In genomic region chr5:150398432-150399157, GRCh38 we compare ENCODE assay signal across 8 cellular contexts. TPM values are rescaled to one million over a fixed set of nuclear protein-coding genes. Genes with fewer than 3 reads are reported as not detected.
DNase-seq lines count a peak whose midpoint lies in the region; ATAC-seq and TF ChIP-seq lines count a peak whose summit lies in the region.

No MANE protein-coding gene starts in this region.

- peaks cover 4% of the 10 kb centered on the region; the same call in 1 of the 2 replicates for H4K20me1 ChIP-seq in DOHH2 (ENCODE audit: control insufficient read depth, insufficient read depth, low read depth, low read length)
- no peaks in the 10 kb centered on the region for H4K20me1 ChIP-seq in mammary epithelial cell (ENCODE audit: insufficient read depth, low read length)

- H3K4me1 ChIP-seq in DOHH2 (ENCODE audit: control insufficient read depth, low read length) (peaks cover 26% of the 10 kb centered on the region), mammary epithelial cell (ENCODE audit: insufficient read depth, low read length) (no peaks in the 10 kb centered on the region)

- dilution Hi-C loops in mammary epithelial cell (cut with HindIII; ENCODE audit: low sequenced_read_pairs), result no loop called here

- WGBS in mammary epithelial cell (ENCODE audit: low coverage, missing lambda C conversion rate), result 78% methylated on average over 14 of the region's 14 CpGs

- H2AFZ ChIP-seq in mammary epithelial cell (ENCODE audit: low read depth, low read length), result no peak overlapping the region

- TF ChIP-seq CTCF in DOHH2 (IDR thresholded peaks at IDR 0.05; ENCODE audit: low read depth, low read length, poor library complexity, severe bottlenecking) (peak; percentile 97), mammary epithelial cell (conservative IDR thresholded peaks at IDR 0.05 in 1 of 2, IDR thresholded peaks at IDR 0.05 in 1 of 2; ENCODE audit: extremely low read depth in 1 of 2, insufficient read depth in 1 of 2, low read depth in 1 of 2, low read length in 2 of 2) (peak; percentile 27 to 29)

- BruUV-seq in mammary epithelial cell (replicated peaks; lab: Mats Ljungman, UMichigan), result no TSS peak

- H3K79me2 ChIP-seq in DOHH2 (ENCODE audit: control insufficient read depth, low read length), result no peaks in the 10 kb centered on the region
- no peaks in the 10 kb centered on the region for H3K79me2 ChIP-seq in mammary epithelial cell (ENCODE audit: insufficient read depth, low read length)

- no peaks in the 10 kb centered on the region for H3K9me2 ChIP-seq in DOHH2 (replicated peaks; ENCODE audit: control insufficient read depth, low read length)

- H3K27me3 ChIP-seq in DOHH2 (ENCODE audit: control insufficient read depth, low read length) (no peaks in the 10 kb centered on the region), mammary epithelial cell (ENCODE audit: insufficient read depth, low read length) (no peaks in the 10 kb centered on the region)

- CTCF ChIA-PET in mammary epithelial cell (lab: Charles Lee; ENCODE audit: low non-redundant PET), result interaction anchor here (0.5 kb wide), 1 partner anchor 503 kb away, joined by 5 read pairs; no protein-coding TSS in a partner anchor

- no peak for DNase-seq in mammary epithelial cell
- DNase-seq in stimulated activated naive CD8-positive, alpha-beta T cell treated with anti-CD3 and anti-CD28 coated beads, Interleukin-15, Interleukin-2, amounts not matched to agents 100 U/mL and 50 U/mL, for 24 hours, result no peak
- no peak for DNase-seq in NCI-H2081 (lab: John Stamatoyannopoulos, UW)
- no peak for DNase-seq in SW 1271 (lab: John Stamatoyannopoulos, UW)
- no peak for DNase-seq in central memory CD4-positive, alpha-beta T cell

- no peak overlapping the region for H3K9ac ChIP-seq in mammary epithelial cell (ENCODE audit: insufficient read depth, low read length)

- no peaks in the 10 kb centered on the region for H3K9me3 ChIP-seq in DOHH2 (ENCODE audit: control insufficient read depth, insufficient read depth, low read length)
- no peaks in the 10 kb centered on the region for H3K9me3 ChIP-seq in mammary epithelial cell (replicated peaks; ENCODE audit: insufficient read depth, low read length)

- ATAC-seq in GM19397 (IDR thresholded peaks at IDR 0.05; ENCODE audit: unreplicated experiment) (peak; percentile 50), HG03439 (IDR thresholded peaks at IDR 0.05; ENCODE audit: unreplicated experiment) (peak; percentile 62)
- peak; percentile 14 for ATAC-seq in stimulated activated naive CD8-positive, alpha-beta T cell treated with anti-CD3 and anti-CD28 coated beads, Interleukin-15, Interleukin-2, amounts not matched to agents 100 U/mL and 50 U/mL, for 24 hours

- in situ Hi-C loops in mammary epithelial cell (cut with MboI; ENCODE audit: low sequenced_read_pairs in 2 of 2), result no loop called here

- H3K36me3 ChIP-seq in DOHH2 (ENCODE audit: control insufficient read depth, low read length) (peaks cover 94% of the 10 kb centered on the region), mammary epithelial cell (ENCODE audit: insufficient read depth, low read length) (peaks cover 26% of the 10 kb centered on the region)

- peak overlapping the region; percentile 20 for H3K4me2 ChIP-seq in DOHH2 (ENCODE audit: low read length)
- H3K4me2 ChIP-seq in mammary epithelial cell (ENCODE audit: insufficient read depth, low read depth, low read length), result no peak overlapping the region

- no peak overlapping the region for H3K4me3 ChIP-seq in DOHH2 (ENCODE audit: low read length)
- no peak overlapping the region for H3K4me3 ChIP-seq in mammary epithelial cell (replicated peaks in 1 of 3; ENCODE audit: insufficient read depth in 1 of 3, low read depth in 2 of 3, low read length in 3 of 3)

- H3K27ac ChIP-seq in DOHH2 (ENCODE audit: low read depth, low read length) (peak overlapping the region; percentile 30; the same call in 1 of the 2 replicates), mammary epithelial cell (ENCODE audit: insufficient read depth, low read depth, low read length) (no peak overlapping the region)

- intact Hi-C loops in mammary epithelial cell (cut with micrococcal nuclease), result loop anchor here (1.0 kb wide), 1 partner anchor 38 kb away; no protein-coding TSS in a partner anchor

- peaks cover 58% of the 10 kb centered on the region for H3F3A ChIP-seq in DOHH2 (ENCODE audit: control insufficient read depth, insufficient read depth)

RNA-seq across cellular contexts. Expression of gene CD74, which starts 14.1 kb away (rescaled TPM):
- 1 to 10 TPM; 6.8 to 9.7 TPM for total RNA-seq in mammary epithelial cell
- 7.4 TPM for polyA plus RNA-seq in mammary epithelial cell
- 22.1 TPM for polyA minus RNA-seq in mammary epithelial cell

RNA-seq across cellular contexts. Expression of gene TCOF1, which starts 41.1 kb away (rescaled TPM):
- total RNA-seq in mammary epithelial cell, result 10 to 100 TPM; 17.7 to 70.4 TPM
- 34.8 TPM for polyA plus RNA-seq in mammary epithelial cell
- 44.3 TPM for polyA minus RNA-seq in mammary epithelial cell

RNA-seq across cellular contexts. Expression of gene RPS14, which starts 50.9 kb away (rescaled TPM):
- total RNA-seq in mammary epithelial cell, result 1,000 to 10,000 TPM; 1,819 to 2,158 TPM
- 6,134 TPM for polyA plus RNA-seq in mammary epithelial cell
- 1,433 TPM for polyA minus RNA-seq in mammary epithelial cell
